1 cellular context compared by ENCODE assay signal in the genomic region with DNA sequence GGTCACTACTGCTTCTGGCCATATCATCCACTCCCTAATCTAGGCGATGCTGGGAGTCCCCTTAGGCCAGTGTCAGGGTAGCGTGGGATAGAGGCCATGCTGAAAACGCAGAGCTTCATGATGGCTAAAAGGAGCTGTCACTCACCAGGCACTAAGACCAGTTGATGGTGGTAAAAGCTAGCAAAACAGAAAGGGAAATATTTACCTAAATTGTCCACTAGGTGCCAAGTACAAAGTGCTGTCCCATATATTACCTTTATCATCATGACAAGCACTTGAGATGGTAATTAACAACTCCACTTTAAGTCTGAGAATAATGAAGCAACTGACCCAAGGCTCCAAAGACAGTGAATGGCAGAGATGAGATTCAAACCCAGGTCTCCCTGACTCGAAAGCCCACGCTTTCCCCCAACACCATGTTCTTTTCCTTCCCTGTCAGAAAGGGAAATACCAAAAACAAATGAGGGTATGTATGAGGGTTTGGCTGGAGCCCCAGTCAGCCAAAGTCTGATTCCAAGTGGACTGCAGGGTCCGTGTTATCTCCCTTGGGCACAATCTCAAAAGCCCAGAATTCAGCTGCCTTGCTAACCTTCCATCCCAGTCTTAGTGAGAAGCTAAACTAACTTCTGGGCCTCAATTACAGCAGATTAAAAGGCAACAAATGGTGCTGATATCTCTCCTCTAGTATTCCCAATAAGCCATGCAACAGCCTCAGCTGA.
TF ChIP-seq lines count a peak whose summit lies in the region.

No MANE protein-coding gene starts in this region.

TF ChIP-seq in A549, 52 proteins besides CTCF, POLR2A, EP300 and RAD21 (continued from another document):
- TF ChIP-seq, protein P1, sequence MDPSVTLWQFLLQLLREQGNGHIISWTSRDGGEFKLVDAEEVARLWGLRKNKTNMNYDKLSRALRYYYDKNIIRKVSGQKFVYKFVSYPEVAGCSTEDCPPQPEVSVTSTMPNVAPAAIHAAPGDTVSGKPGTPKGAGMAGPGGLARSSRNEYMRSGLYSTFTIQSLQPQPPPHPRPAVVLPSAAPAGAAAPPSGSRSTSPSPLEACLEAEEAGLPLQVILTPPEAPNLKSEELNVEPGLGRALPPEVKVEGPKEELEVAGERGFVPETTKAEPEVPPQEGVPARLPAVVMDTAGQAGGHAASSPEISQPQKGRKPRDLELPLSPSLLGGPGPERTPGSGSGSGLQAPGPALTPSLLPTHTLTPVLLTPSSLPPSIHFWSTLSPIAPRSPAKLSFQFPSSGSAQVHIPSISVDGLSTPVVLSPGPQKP (IDR thresholded peaks at IDR 0.05; ENCODE audit: low read depth, low read length): no peak
- TF ChIP-seq KDM5A (IDR thresholded peaks at IDR 0.05): no peak
- no peak for TF ChIP-seq NPAS2 (CRISPR knock-in tag; IDR thresholded peaks at IDR 0.05; ENCODE audit: borderline replicate concordance)
